8 cellular contexts compared by ENCODE assay signal in the genomic region with DNA sequence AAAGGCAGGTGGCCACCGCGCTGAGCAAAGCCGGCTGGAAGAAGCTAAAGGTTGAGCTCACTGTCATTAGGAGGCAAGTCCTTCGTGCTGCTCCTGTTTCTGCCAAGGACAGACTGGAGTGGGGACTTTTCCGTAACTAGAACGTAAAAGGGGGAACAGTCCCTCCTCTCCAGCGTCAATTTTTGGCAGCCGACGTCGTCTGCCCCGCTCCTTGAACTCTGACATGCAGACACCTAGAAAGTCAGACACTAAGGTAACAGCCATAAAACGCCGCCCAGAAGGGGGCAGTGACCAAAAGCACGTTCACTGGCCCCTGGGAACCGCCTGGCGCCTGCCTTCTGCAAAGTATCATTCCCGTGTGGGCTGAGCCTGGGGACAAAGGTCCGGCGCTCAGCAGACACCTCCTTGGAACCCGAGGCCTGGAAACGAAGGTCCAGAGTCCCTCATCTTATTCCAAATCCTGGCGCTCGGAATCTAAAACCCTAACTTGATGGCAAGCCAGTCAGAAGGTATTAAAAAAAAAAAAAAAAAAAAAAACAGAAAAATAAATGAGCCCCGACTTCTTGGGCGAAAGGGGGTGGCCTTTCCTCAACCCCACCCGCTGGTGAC. TPM values are rescaled to one million over a fixed set of nuclear protein-coding genes. Genes with fewer than 3 reads are reported as not detected.
DNase-seq lines count a peak whose midpoint lies in the region; ATAC-seq and TF ChIP-seq lines count a peak whose summit lies in the region.

No MANE protein-coding gene starts in this region.

- peak; percentile 40 for TF ChIP-seq CTCF in AG10803 (conservative IDR thresholded peaks at IDR 0.05; ENCODE audit: low read length)
- TF ChIP-seq CTCF in ovary (IDR thresholded peaks at IDR 0.05): peak in 2 of 3 donors; percentile 16 to 44

- intact Hi-C loops in ovary (cut with DNase I): loop anchor here in 3 of 4 donors (2.0 to 5.0 kb wide), 4 partner anchors 40 to 55 kb away; no protein-coding TSS in a partner anchor

- WGBS in GM23248 (ENCODE audit: low coverage in 1 of 2, low lambda C conversion rate in 2 of 2, missing lambda C conversion rate in 2 of 2), 2 experiments: 4% methylated on average over 25 to 26 of the region's 26 CpGs
- WGBS in ovary, 3 donors: 6 to 9% (median 7%) methylated on average over 26 of the region's 26 CpGs

- TF ChIP-seq EP300 in ovary (IDR thresholded peaks at IDR 0.05): no peak

- H4K20me1 ChIP-seq in GM23248 (ENCODE audit: insufficient read depth): no peaks in the 10 kb centered on the region

- H3K27ac ChIP-seq in GM23248 (peak overlapping the region; percentile 89), ovary (peak overlapping the region; percentile 96 to 99)

- H3K9ac ChIP-seq in GM23248: peak overlapping the region; percentile 90

- H3K79me2 ChIP-seq in GM23248 (ENCODE audit: insufficient read depth): peaks cover 38% of the 10 kb centered on the region

- H3K4me3 ChIP-seq in AG10803 (ENCODE audit: low read length): peak overlapping the region; percentile 93
- H3K4me3 ChIP-seq in GM23248: peak overlapping the region; percentile 90
- peak overlapping the region; percentile 88 for H3K4me3 ChIP-seq in ovary

- ATAC-seq in GM18873 (IDR thresholded peaks at IDR 0.05; ENCODE audit: low FRiP score, unreplicated experiment): no peak

- peaks cover 39% of the 10 kb centered on the region for H3F3A ChIP-seq in GM23248 (ENCODE audit: insufficient read depth)

- in situ Hi-C loops in GM23248 (cut with MboI): no loop called here

- H3K27me3 ChIP-seq in GM23248 (replicated peaks; ENCODE audit: insufficient read depth) (no peaks in the 10 kb centered on the region), ovary (no peaks in the 10 kb centered on the region)

- no peaks in the 10 kb centered on the region for H3K9me2 ChIP-seq in GM23248 (ENCODE audit: insufficient read depth)

- H3K4me1 ChIP-seq in GM23248 (ENCODE audit: insufficient read depth): peaks cover 24% of the 10 kb centered on the region
- peaks cover 17% of the 10 kb centered on the region for H3K4me1 ChIP-seq in ovary (ENCODE audit: insufficient read depth)

- no peaks in the 10 kb centered on the region for H3K36me3 ChIP-seq in GM23248 (ENCODE audit: low read depth)
- H3K36me3 ChIP-seq in ovary: no peaks in the 10 kb centered on the region

- H3K9me3 ChIP-seq in GM23248 (ENCODE audit: low read depth): no peaks in the 10 kb centered on the region
- H3K9me3 ChIP-seq in ovary: no peaks in the 10 kb centered on the region

- DNase-seq in AG10803 (ENCODE audit: low read depth) (no peak), GM23248 (peak; percentile 70), NOMO-1 treated with DMSO at 0.1 percent for 48 hours (lab: John Stamatoyannopoulos, UW; ENCODE audit: unreplicated experiment) (peak; percentile 32), glomerular visceral epithelial cell (ENCODE audit: extremely low spot score) (peak; percentile 57), ovary (peak; percentile 69 to 76 (median 74)), NCI-H187 treated with DMSO at 0.1 percent for 48 hours (lab: John Stamatoyannopoulos, UW) (no peak)
- peak; percentile 12 for DNase-seq in activated T-helper 9 cell treated with anti-CD3 and anti-CD28 coated beads, Interleukin-2, amount 50 U/mL, for 16 hours (ENCODE audit: low read depth)

- H2AFZ ChIP-seq in GM23248: peak overlapping the region; percentile 78

- TF ChIP-seq POLR2A in ovary (IDR thresholded peaks at IDR 0.05): no peak

- H3K4me2 ChIP-seq in GM23248 (ENCODE audit: unreplicated experiment): peak overlapping the region; percentile 88

RNA-seq across cellular contexts. Expression of a gene that starts 1.1 kb away (rescaled TPM):
- 257 and 296 TPM in 2 replicates for total RNA-seq in GM23248 (2014; rRNA removed; shearing (Covaris generic))
- 161 and 166 TPM in 2 replicates for polyA plus RNA-seq in GM23248 (2016; fragmentation: Nextera tagmentation; extraction: Ambion mirVana)
- 100 to 1,000 TPM; 148 to 640 (median 405) TPM for total RNA-seq in ovary
- polyA plus RNA-seq in ovary: 100 to 1,000 TPM in 1 of 2 donors, 10 to 100 TPM in 1; 76.4 to 168 TPM

RNA-seq across cellular contexts. Expression of a gene that starts 16.0 kb away (rescaled TPM):
- 95.1 and 103 TPM in 2 replicates for total RNA-seq in GM23248 (2014; rRNA removed; shearing (Covaris generic))
- polyA plus RNA-seq in GM23248 (2016; fragmentation: Nextera tagmentation; extraction: Ambion mirVana) (67.4 and 70.7 TPM in 2 replicates), ovary (100 to 1,000 TPM; 145 to 158 TPM)
- 100 to 1,000 TPM in 5 of 7 donors, 10 to 100 TPM in 2; 67.4 to 211 (median 168) TPM for total RNA-seq in ovary

RNA-seq across cellular contexts. Expression of a gene that starts 20.2 kb away (rescaled TPM):
- not detected in 2 replicates for total RNA-seq in GM23248 (2014; rRNA removed; shearing (Covaris generic))
- polyA plus RNA-seq in GM23248 (2016; fragmentation: Nextera tagmentation; extraction: Ambion mirVana): 0.60 TPM in 1 of 2 replicates, not detected in the other
- total RNA-seq in ovary: not detected
- polyA plus RNA-seq in ovary: not detected

RNA-seq across cellular contexts. Expression of a gene that starts 38.3 kb away (rescaled TPM):
- total RNA-seq in GM23248 (2014; rRNA removed; shearing (Covaris generic)): 88.7 and 107 TPM in 2 replicates
- 21.6 and 22.8 TPM in 2 replicates for polyA plus RNA-seq in GM23248 (2016; fragmentation: Nextera tagmentation; extraction: Ambion mirVana)
- total RNA-seq in ovary: 100 to 1,000 TPM in 1 of 7 donors, 10 to 100 TPM in 6; 37.6 to 103 (median 70.8) TPM
- 10 to 100 TPM; 27.5 to 47.4 TPM for polyA plus RNA-seq in ovary

RNA-seq across cellular contexts. Expression of a gene that starts 48.6 kb away (rescaled TPM):
- 6.4 and 7.6 TPM in 2 replicates for total RNA-seq in GM23248 (2014; rRNA removed; shearing (Covaris generic))
- polyA plus RNA-seq in GM23248 (2016; fragmentation: Nextera tagmentation; extraction: Ambion mirVana) (5.9 and 6.6 TPM in 2 replicates), ovary (10 to 100 TPM in 1 of 2 donors, 1 to 10 TPM in 1; 5.8 to 11.1 TPM)
- 10 to 100 TPM in 5 of 7 donors, 1 to 10 TPM in 2; 6.8 to 14.9 (median 10.8) TPM for total RNA-seq in ovary

Comparison
In these comparisons a context has a peak if more than half of its experiments do, and no peak if none do; other contexts are left out.
1. DNase-seq: peak in GM23248 (single experiment), NOMO-1 treated with DMSO at 0.1 percent for 48 hours (single experiment), activated T-helper 9 cell treated with anti-CD3 and anti-CD28 coated beads, Interleukin-2, amount 50 U/mL, for 16 hours (single experiment), glomerular visceral epithelial cell (single experiment) and ovary (5 of 5); none in AG10803 (single experiment) and NCI-H187 treated with DMSO at 0.1 percent for 48 hours (single experiment).
2. Peak in every context shown above with its lines, with median percentiles within 50 percentile points of each other: H3K4me3 ChIP-seq.